20 cellular contexts compared by ENCODE assay signal in the genomic region with DNA sequence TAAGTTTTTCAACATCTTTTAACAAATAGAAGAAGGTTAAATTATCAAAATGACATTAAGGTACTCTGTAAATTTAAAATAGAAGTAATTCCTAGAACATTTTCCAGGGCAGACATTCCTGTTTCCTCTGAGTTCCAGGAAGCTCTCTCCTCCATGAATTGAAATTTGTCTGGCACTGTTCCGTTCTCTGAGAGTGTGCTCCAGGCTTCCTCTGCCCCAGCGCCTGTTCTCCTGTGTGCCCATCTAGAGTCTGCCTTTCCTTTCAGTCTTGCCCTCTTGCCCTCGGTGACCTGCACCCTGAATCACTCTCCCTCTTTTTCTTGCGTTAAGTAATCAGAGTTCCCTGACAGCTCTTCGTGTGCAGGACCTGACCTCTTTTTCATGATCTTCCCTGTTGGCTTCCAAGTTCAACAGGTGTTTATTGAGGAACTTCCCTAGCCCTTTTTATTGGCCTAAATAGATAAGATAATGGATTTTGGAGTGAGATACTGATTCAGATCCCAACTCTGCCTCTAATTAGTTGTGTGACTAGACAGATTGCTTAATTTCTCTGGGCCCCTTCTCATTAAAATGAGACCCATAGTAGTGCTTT.
DNase-seq lines count a peak whose midpoint lies in the region; ATAC-seq and TF ChIP-seq lines count a peak whose summit lies in the region.
"Had no signal": no experiment of that assay in that cellular context is flagged by ENCODE, and none has a peak within 500 bp of the region (broad histone marks: within the 10 kb centered on the region; RNA-seq: fewer than 3 reads in every experiment).

No MANE protein-coding gene starts in this region.

- ATAC-seq in natural killer cell treated with Interleukin-12 subunit alpha and Interleukin-12 subunit beta and Interleukin-15 and Interleukin-18, amount 100 ng/mL, for 72 hours: no peak
- ATAC-seq in natural killer cell: no peak
- ATAC-seq in heart right ventricle: peak in 5 of 8 donors; percentile 51 to 76 (median 72)
- ATAC-seq in stimulated activated effector memory CD8-positive, alpha-beta T cell treated with anti-CD3 and anti-CD28 coated beads, Interleukin-12 subunit alpha, Interleukin-12 subunit beta, amount 100 ng/mL, for 72 hours: no peak
- ATAC-seq: K562, Panc1 had no signal

- no peaks in the 10 kb centered on the region for H3K9me3 ChIP-seq in HEK293 (ENCODE audit: control insufficient read depth, insufficient read depth, low read depth, low read length)
- peaks cover 0 to 5% (median 0%) of the 10 kb centered on the region in 11 donors for H3K9me3 ChIP-seq in heart right ventricle
- H3K9me3 ChIP-seq: SK-N-SH had no signal

- H3K27ac ChIP-seq in HEK293 (ENCODE audit: extremely low read depth, low read depth, low read length): no peak overlapping the region
- H3K27ac ChIP-seq in heart right ventricle: peak overlapping the region in 6 of 10 donors; percentile 3 to 86 (median 38)

- CTCF ChIA-PET in HEK293 (lab: Yijun Ruan, JAX): interaction anchor here (0.7 to 1.7 kb wide), 3 partner anchors 113 to 765 kb away, joined by 4 to 8 read pairs (median 4); no protein-coding TSS in a partner anchor

- no peak for DNase-seq in natural killer cell treated with Interleukin-12 subunit alpha and Interleukin-12 subunit beta and Interleukin-15 and Interleukin-18, amount 100 ng/mL, for 72 hours (ENCODE audit: low spot score)
- DNase-seq in natural killer cell (no peak), heart right ventricle (no peak), DMS 273 (lab: John Stamatoyannopoulos, UW; ENCODE audit: unreplicated experiment) (no peak), foreskin melanocyte (no peak)
- DNase-seq in stimulated activated effector memory CD8-positive, alpha-beta T cell treated with anti-CD3 and anti-CD28 coated beads, Interleukin-12 subunit alpha, Interleukin-12 subunit beta, amount 100 ng/mL, for 72 hours (ENCODE audit: low spot score in 2 of 2): no peak
- DNase-seq in activated CD4-positive, alpha-beta T cell treated with anti-CD3 and anti-CD28 coated beads for 1 hour: no peak
- DNase-seq: DMS53, H7, HFFc6, Kasumi-1, NCI-H1694, NCI-H2029 treated with DMSO at 0.1 percent for 48 hours, NCI-H446 treated with DMSO at 0.1 percent for 48 hours, NCI-H526, SK-N-SH had no signal

- TF ChIP-seq CTCF in natural killer cell (IDR thresholded peaks at IDR 0.05): no peak
- TF ChIP-seq CTCF in HEK293 (tag by site-specific recombination; IDR thresholded peaks at IDR 0.05): no peak
- TF ChIP-seq CTCF in heart right ventricle (IDR thresholded peaks at IDR 0.05): no peak

- peak overlapping the region; percentile 25 to 39 for H3K27ac Mint-ChIP-seq in natural killer cell treated with Interleukin-12 subunit alpha and Interleukin-12 subunit beta and Interleukin-15 and Interleukin-18, amount 100 ng/mL, for 72 hours
- H3K27ac Mint-ChIP-seq in natural killer cell: peak overlapping the region in 1 of 2 donors; percentile 24
- H3K27ac Mint-ChIP-seq in stimulated activated effector memory CD8-positive, alpha-beta T cell treated with anti-CD3 and anti-CD28 coated beads, Interleukin-12 subunit alpha, Interleukin-12 subunit beta, amount 100 ng/mL, for 72 hours: peak overlapping the region; percentile 58
- H3K27ac Mint-ChIP-seq: B cell, HFFc6 had no signal

- H3K4me3 ChIP-seq in HEK293 (ENCODE audit: low read depth, low read length) (no peak overlapping the region), heart right ventricle (no peak overlapping the region)
- H3K4me3 ChIP-seq: K562 had no signal

- H3K27me3 Mint-ChIP-seq in natural killer cell treated with Interleukin-12 subunit alpha and Interleukin-12 subunit beta and Interleukin-15 and Interleukin-18, amount 100 ng/mL, for 72 hours: no peaks in the 10 kb centered on the region
- H3K27me3 Mint-ChIP-seq in natural killer cell (ENCODE audit: low read depth in 2 of 2): no peaks in the 10 kb centered on the region
- H3K27me3 Mint-ChIP-seq: B cell had no signal

- no peak overlapping the region for H3K4me3 Mint-ChIP-seq in natural killer cell treated with Interleukin-12 subunit alpha and Interleukin-12 subunit beta and Interleukin-15 and Interleukin-18, amount 100 ng/mL, for 72 hours
- H3K4me3 Mint-ChIP-seq in natural killer cell: no peak overlapping the region
- no peak overlapping the region for H3K4me3 Mint-ChIP-seq in stimulated activated effector memory CD8-positive, alpha-beta T cell treated with anti-CD3 and anti-CD28 coated beads, Interleukin-12 subunit alpha, Interleukin-12 subunit beta, amount 100 ng/mL, for 72 hours
- H3K4me3 Mint-ChIP-seq: B cell, HFFc6 had no signal

- H3K4me1 Mint-ChIP-seq in natural killer cell treated with Interleukin-12 subunit alpha and Interleukin-12 subunit beta and Interleukin-15 and Interleukin-18, amount 100 ng/mL, for 72 hours (ENCODE audit: low read depth in 2 of 2): peaks cover 19 to 24% of the 10 kb centered on the region in 2 donors
- H3K4me1 Mint-ChIP-seq in natural killer cell: peaks cover 0 to 4% of the 10 kb centered on the region in 2 donors
- H3K4me1 Mint-ChIP-seq in stimulated activated effector memory CD8-positive, alpha-beta T cell treated with anti-CD3 and anti-CD28 coated beads, Interleukin-12 subunit alpha, Interleukin-12 subunit beta, amount 100 ng/mL, for 72 hours: peaks cover 12% of the 10 kb centered on the region
- H3K4me1 Mint-ChIP-seq: B cell had no signal

- H3K9me3 Mint-ChIP-seq in natural killer cell treated with Interleukin-12 subunit alpha and Interleukin-12 subunit beta and Interleukin-15 and Interleukin-18, amount 100 ng/mL, for 72 hours: no peaks in the 10 kb centered on the region
- H3K9me3 Mint-ChIP-seq in natural killer cell: no peaks in the 10 kb centered on the region
- H3K9me3 Mint-ChIP-seq in stimulated activated effector memory CD8-positive, alpha-beta T cell treated with anti-CD3 and anti-CD28 coated beads, Interleukin-12 subunit alpha, Interleukin-12 subunit beta, amount 100 ng/mL, for 72 hours: no peaks in the 10 kb centered on the region
- H3K9me3 Mint-ChIP-seq: HFFc6 had no signal

- peaks cover 24 to 58% of the 10 kb centered on the region in 2 experiments for H3K36me3 ChIP-seq in HEK293 (ENCODE audit: control insufficient read depth in 2 of 2, insufficient read depth in 1 of 2, low read length in 2 of 2)
- peaks cover 0 to 87% (median 11%) of the 10 kb centered on the region in 9 donors for H3K36me3 ChIP-seq in heart right ventricle

- 35 to 44% methylated on average over 5 of the region's 5 CpGs for WGBS in heart right ventricle, 2 donors

- peaks cover 34% of the 10 kb centered on the region for H3K36me3 Mint-ChIP-seq in natural killer cell treated with Interleukin-12 subunit alpha and Interleukin-12 subunit beta and Interleukin-15 and Interleukin-18, amount 100 ng/mL, for 72 hours
- peaks cover 23% of the 10 kb centered on the region for H3K36me3 Mint-ChIP-seq in natural killer cell
- peaks cover 100% of the 10 kb centered on the region for H3K36me3 Mint-ChIP-seq in stimulated activated effector memory CD8-positive, alpha-beta T cell treated with anti-CD3 and anti-CD28 coated beads, Interleukin-12 subunit alpha, Interleukin-12 subunit beta, amount 100 ng/mL, for 72 hours

- intact Hi-C loops in natural killer cell (cut with micrococcal nuclease): no loop called here
- intact Hi-C loops in heart right ventricle (cut with DNase I): no loop called here

- H3K4me1 ChIP-seq in HEK293 (ENCODE audit: control insufficient read depth, insufficient read depth, low read length) (no peaks in the 10 kb centered on the region), heart right ventricle (peaks cover 0 to 36% (median 11%) of the 10 kb centered on the region in 9 donors)

- POLR2A ChIA-PET in HEK293 (lab: Yijun Ruan, JAX): no interaction called here

- no peaks in the 10 kb centered on the region for H3K27me3 ChIP-seq in heart right ventricle

TF ChIP-seq in HEK293, 187 proteins besides CTCF, POLR2A, EP300 and RAD21 (continues in another document):
- TF ChIP-seq REPIN1 (tag by site-specific recombination; IDR thresholded peaks at IDR 0.05; ENCODE audit: low read depth): no peak
- TF ChIP-seq ZNF501 (tag by site-specific recombination; IDR thresholded peaks at IDR 0.05): no peak
- no peak for TF ChIP-seq ZBTB8A (tag by site-specific recombination; IDR thresholded peaks at IDR 0.05)
- TF ChIP-seq, protein P1, sequence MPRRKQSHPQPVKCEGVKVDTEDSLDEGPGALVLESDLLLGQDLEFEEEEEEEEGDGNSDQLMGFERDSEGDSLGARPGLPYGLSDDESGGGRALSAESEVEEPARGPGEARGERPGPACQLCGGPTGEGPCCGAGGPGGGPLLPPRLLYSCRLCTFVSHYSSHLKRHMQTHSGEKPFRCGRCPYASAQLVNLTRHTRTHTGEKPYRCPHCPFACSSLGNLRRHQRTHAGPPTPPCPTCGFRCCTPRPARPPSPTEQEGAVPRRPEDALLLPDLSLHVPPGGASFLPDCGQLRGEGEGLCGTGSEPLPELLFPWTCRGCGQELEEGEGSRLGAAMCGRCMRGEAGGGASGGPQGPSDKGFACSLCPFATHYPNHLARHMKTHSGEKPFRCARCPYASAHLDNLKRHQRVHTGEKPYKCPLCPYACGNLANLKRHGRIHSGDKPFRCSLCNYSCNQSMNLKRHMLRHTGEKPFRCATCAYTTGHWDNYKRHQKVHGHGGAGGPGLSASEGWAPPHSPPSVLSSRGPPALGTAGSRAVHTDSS (tag by site-specific recombination; IDR thresholded peaks at IDR 0.05): no peak
- peak; percentile 93 for TF ChIP-seq SCRT2 (tag by site-specific recombination; IDR thresholded peaks at IDR 0.05)

Comparison
In these comparisons a context has a peak if more than half of its experiments do, and no peak if none do; other contexts are left out.
1. ATAC-seq: peak in heart right ventricle (5 of 8); none in natural killer cell treated with Interleukin-12 subunit alpha and Interleukin-12 subunit beta and Interleukin-15 and Interleukin-18, amount 100 ng/mL, for 72 hours (0 of 2), natural killer cell (0 of 3) and stimulated activated effector memory CD8-positive, alpha-beta T cell treated with anti-CD3 and anti-CD28 coated beads, Interleukin-12 subunit alpha, Interleukin-12 subunit beta, amount 100 ng/mL, for 72 hours (single experiment).